10 cellular contexts compared by ENCODE assay signal in the genomic region with DNA sequence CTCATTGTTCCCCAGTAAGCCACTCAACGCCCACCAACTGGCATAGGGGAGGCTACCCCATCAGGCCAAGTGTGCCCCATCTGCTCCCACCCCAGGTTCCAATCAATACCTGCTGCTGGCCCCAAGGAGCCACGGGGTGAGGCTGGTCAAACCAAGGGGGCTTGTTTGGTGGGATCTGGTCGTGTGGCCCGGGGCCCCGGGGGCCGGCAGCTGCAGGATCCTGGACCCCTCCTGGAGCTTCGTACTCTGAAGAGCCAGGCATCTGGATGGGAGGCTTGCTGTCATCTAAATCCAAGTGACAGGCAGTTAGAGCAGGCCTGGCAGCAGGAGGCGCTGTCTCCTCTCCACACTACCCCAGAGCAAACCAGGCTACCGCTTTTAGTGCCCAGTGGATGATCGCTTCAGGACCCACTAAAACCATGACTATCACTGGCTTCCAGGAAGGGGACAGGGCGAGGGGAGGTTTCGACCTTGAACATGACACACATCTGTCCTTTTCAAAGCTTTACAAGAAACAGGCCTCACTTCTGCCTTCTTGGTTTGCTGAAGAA. TPM values are rescaled to one million over a fixed set of nuclear protein-coding genes. Genes with fewer than 3 reads are reported as not detected.
DNase-seq lines count a peak whose midpoint lies in the region; ATAC-seq and TF ChIP-seq lines count a peak whose summit lies in the region.
"Had no signal": no experiment of that assay in that cellular context is flagged by ENCODE, and none has a peak within 500 bp of the region (broad histone marks: within the 10 kb centered on the region; RNA-seq: fewer than 3 reads in every experiment).

No MANE protein-coding gene starts in this region.

- H3K27me3 Mint-ChIP-seq in activated B cell treated with CpG ODN at 0.5 μM for 24 hours (no peaks in the 10 kb centered on the region), endothelial cell (ENCODE audit: unreplicated experiment) (peaks cover 4% of the 10 kb centered on the region)

- H3K4me1 Mint-ChIP-seq in activated B cell treated with CpG ODN at 0.5 μM for 24 hours, result no peaks in the 10 kb centered on the region
- no peaks in the 10 kb centered on the region for H3K4me1 Mint-ChIP-seq in endothelial cell (ENCODE audit: unreplicated experiment)

- peaks cover 4 to 17% of the 10 kb centered on the region in 2 donors for H3K36me3 ChIP-seq in aorta (ENCODE audit: control insufficient read depth in 1 of 2, insufficient read depth in 2 of 2, low read length in 1 of 2)

- POLR2A ChIA-PET in activated B cell treated with CpG ODN at 0.5 μM for 24 hours (lab: Charles Lee), result interaction anchor here (1.1 kb wide), 1 partner anchor 15 kb away, joined by 3 read pairs; no protein-coding TSS in a partner anchor

- 90 to 91% methylated on average over 12 of the region's 12 CpGs for WGBS in aorta, 2 donors

- no peak overlapping the region for H3K4me3 ChIP-seq in aorta (ENCODE audit: low read length in 2 of 2)

- ATAC-seq in activated B cell treated with CpG ODN at 0.5 μM for 24 hours (ENCODE audit: low read depth), result peak; percentile 67
- ATAC-seq in aorta (ENCODE audit: low FRiP score), result no peak

- no peak overlapping the region for H3K27ac ChIP-seq in aorta (ENCODE audit: low read depth in 1 of 2, low read length in 2 of 2)
- H3K27ac ChIP-seq: neutrophil had no signal

- DNase-seq in DMS 273 (lab: John Stamatoyannopoulos, UW; ENCODE audit: unreplicated experiment) (peak; percentile 55), DMS 273 treated with DMSO at 0.1 percent for 48 hours (lab: John Stamatoyannopoulos, UW) (no peak), activated B cell treated with CpG ODN at 0.5 μM for 24 hours (no peak), endothelial cell (ENCODE audit: low spot score) (peak; percentile 46), ureter (ENCODE audit: low spot score) (no peak), aorta (no peak), head of caudate nucleus (no peak)
- DNase-seq in stimulated activated CD4-positive, alpha-beta T cell treated with anti-CD3 and anti-CD28 coated beads, Interleukin-4, amount 100 ng/mL, for 24 hours, result peak; percentile 43

- TF ChIP-seq CTCF in activated B cell treated with CpG ODN at 0.5 μM for 24 hours (IDR thresholded peaks at IDR 0.05) (no peak), endothelial cell (IDR thresholded peaks at IDR 0.05; ENCODE audit: unreplicated experiment) (peak; percentile 39)

- H3K9me3 Mint-ChIP-seq in activated B cell treated with CpG ODN at 0.5 μM for 24 hours (no peaks in the 10 kb centered on the region), endothelial cell (ENCODE audit: unreplicated experiment) (no peaks in the 10 kb centered on the region)
- H3K9me3 Mint-ChIP-seq: T-helper 1 cell treated with Interleukin-12 subunit alpha and Interleukin-12 subunit beta and Interleukin-4 antibody, amounts not matched to agents 30 μg/mL and 1 μg/mL, for 36 hours had no signal

- H3K4me3 Mint-ChIP-seq in activated B cell treated with CpG ODN at 0.5 μM for 24 hours, result no peak overlapping the region
- H3K4me3 Mint-ChIP-seq in endothelial cell (ENCODE audit: unreplicated experiment), result peak overlapping the region; percentile 59
- H3K4me3 Mint-ChIP-seq: T-helper 1 cell treated with Interleukin-12 subunit alpha and Interleukin-12 subunit beta and Interleukin-4 antibody, amounts not matched to agents 30 μg/mL and 1 μg/mL, for 36 hours had no signal

- CTCF ChIA-PET in activated B cell treated with CpG ODN at 0.5 μM for 24 hours (lab: Charles Lee), result interaction anchor here (2.1 kb wide), 1 partner anchor 99 kb away, joined by 7 read pairs; a partner anchor contains a TSS

- no peaks in the 10 kb centered on the region for H3K4me1 ChIP-seq in aorta (ENCODE audit: control insufficient read depth in 1 of 2, insufficient read depth in 2 of 2, low read length in 2 of 2)

- H3K27ac Mint-ChIP-seq in activated B cell treated with CpG ODN at 0.5 μM for 24 hours, result no peak overlapping the region
- H3K27ac Mint-ChIP-seq in endothelial cell (ENCODE audit: unreplicated experiment), result no peak overlapping the region
- H3K27ac Mint-ChIP-seq: T-helper 1 cell treated with Interleukin-12 subunit alpha and Interleukin-12 subunit beta and Interleukin-4 antibody, amounts not matched to agents 30 μg/mL and 1 μg/mL, for 36 hours had no signal

- intact Hi-C loops in activated B cell treated with CpG ODN at 0.5 μM for 24 hours (cut with micrococcal nuclease), result loop anchor here (1.0 kb wide), 2 partner anchors 84 to 243 kb away; no protein-coding TSS in a partner anchor
- intact Hi-C loops in aorta (cut with DNase I), result no loop called here
- intact Hi-C loops in head of caudate nucleus (cut with DNase I), result no loop called here

- no peaks in the 10 kb centered on the region for H3K27me3 ChIP-seq in aorta (ENCODE audit: control insufficient read depth in 1 of 2, insufficient read depth in 2 of 2, low read length in 1 of 2)
- H3K27me3 ChIP-seq: neutrophil had no signal

- H3K36me3 Mint-ChIP-seq in activated B cell treated with CpG ODN at 0.5 μM for 24 hours (ENCODE audit: low read depth) (peaks cover 88% of the 10 kb centered on the region), endothelial cell (ENCODE audit: low read depth, unreplicated experiment) (peaks cover 32% of the 10 kb centered on the region)

- no peaks in the 10 kb centered on the region for H3K9me3 ChIP-seq in aorta (ENCODE audit: control insufficient read depth, low read length)
- H3K9me3 ChIP-seq: neutrophil had no signal

RNA-seq across cellular contexts. Expression of a gene that starts 14.2 kb away (rescaled TPM):
- total RNA-seq in activated B cell treated with CpG ODN at 0.5 μM for 24 hours, result 70.9 and 89.3 TPM in 2 replicates
- total RNA-seq in endothelial cell (ENCODE audit: unreplicated experiment), result 66.5 TPM
- total RNA-seq in ureter, result 56.9 TPM
- 10 to 100 TPM; 32.4 to 36.6 TPM for total RNA-seq in aorta
- polyA plus RNA-seq in aorta, result 10 to 100 TPM in 1 of 2 donors, 1 to 10 TPM in 1; 5.5 to 17.4 TPM

RNA-seq across cellular contexts. Expression of a gene that starts 31.9 kb away (rescaled TPM):
- total RNA-seq in activated B cell treated with CpG ODN at 0.5 μM for 24 hours (5.9 and 7.1 TPM in 2 replicates), endothelial cell (ENCODE audit: unreplicated experiment) (3.7 TPM), ureter (5.2 TPM), aorta (1 to 10 TPM; 3.6 to 6.4 TPM)
- 1 to 10 TPM; 1.4 to 8.2 TPM for polyA plus RNA-seq in aorta

RNA-seq across cellular contexts. Expression of a gene that starts 32.1 kb away (rescaled TPM):
- total RNA-seq in activated B cell treated with CpG ODN at 0.5 μM for 24 hours (not detected in 2 replicates), endothelial cell (ENCODE audit: unreplicated experiment) (not detected), ureter (not detected), aorta (not detected)
- polyA plus RNA-seq in aorta, result not detected

RNA-seq across cellular contexts. Expression of a gene that starts 44.2 kb away (rescaled TPM):
- total RNA-seq in activated B cell treated with CpG ODN at 0.5 μM for 24 hours (41.6 and 51.7 TPM in 2 replicates), endothelial cell (ENCODE audit: unreplicated experiment) (29.7 TPM), ureter (62.3 TPM), aorta (10 to 100 TPM; 33.9 to 37.7 TPM)
- polyA plus RNA-seq in aorta, result 10 to 100 TPM; 22.5 to 24.5 TPM

RNA-seq across cellular contexts. Expression of a gene that starts 56.3 kb away (rescaled TPM):
- total RNA-seq in activated B cell treated with CpG ODN at 0.5 μM for 24 hours (81.0 and 86.3 TPM in 2 replicates), endothelial cell (ENCODE audit: unreplicated experiment) (34.5 TPM), ureter (51.9 TPM), aorta (10 to 100 TPM; 32.3 to 44.7 TPM)
- 10 to 100 TPM in 1 of 2 donors, 1 to 10 TPM in 1; 7.1 to 15.7 TPM for polyA plus RNA-seq in aorta

Comparison
In these comparisons a context has a peak if more than half of its experiments do, and no peak if none do; other contexts are left out.
1. DNase-seq: peak in DMS 273 (single experiment), endothelial cell (single experiment) and stimulated activated CD4-positive, alpha-beta T cell treated with anti-CD3 and anti-CD28 coated beads, Interleukin-4, amount 100 ng/mL, for 24 hours (single experiment); none in DMS 273 treated with DMSO at 0.1 percent for 48 hours (single experiment), activated B cell treated with CpG ODN at 0.5 μM for 24 hours (single experiment), ureter (single experiment), aorta (0 of 2) and head of caudate nucleus (0 of 42).